ENCODE assay signal across 1 cellular context in the genomic region with DNA sequence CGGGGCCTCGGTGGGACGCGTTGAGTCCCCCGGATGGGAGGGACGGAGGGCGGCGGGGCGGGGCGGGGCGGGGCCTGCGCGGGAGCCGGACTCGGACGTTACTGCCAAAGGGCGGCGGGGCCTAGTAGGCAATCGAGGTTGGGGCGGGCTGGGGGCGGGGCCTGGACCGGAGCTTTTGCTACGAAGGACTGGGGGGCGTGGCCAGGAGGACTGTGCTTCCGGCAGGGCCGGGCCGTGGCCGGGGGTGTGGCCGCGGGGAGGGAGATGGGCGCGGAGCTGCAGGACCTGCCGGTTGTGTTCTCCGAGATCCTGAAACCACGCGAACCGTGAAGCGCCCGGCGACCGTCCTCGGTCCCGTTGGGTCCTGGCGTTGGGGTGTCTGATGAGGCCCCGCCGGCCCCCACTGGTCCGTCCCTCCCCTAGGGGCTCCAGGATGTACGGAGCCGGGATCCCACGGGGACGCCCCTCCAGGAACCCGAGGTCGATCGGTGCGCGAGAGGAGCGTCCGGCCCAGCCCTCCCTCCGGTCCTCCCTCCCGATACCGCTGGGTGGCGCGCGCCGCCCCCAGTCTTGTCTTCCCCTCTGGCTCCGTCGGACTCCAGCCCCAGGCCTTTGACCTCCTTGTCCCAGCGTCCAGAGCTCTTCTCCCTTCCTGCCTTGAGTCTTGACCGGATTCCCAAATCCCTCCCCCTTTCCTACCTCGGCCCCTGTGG.
TF ChIP-seq lines count a peak whose summit lies in the region.

No MANE protein-coding gene starts in this region.

TF ChIP-seq in Ishikawa, 13 proteins besides CTCF, POLR2A, EP300 and RAD21 (continued from another document):
- no peak for TF ChIP-seq REST (IDR thresholded peaks at IDR 0.05; ENCODE audit: low read depth)
- no peak for TF ChIP-seq CREB1 (IDR thresholded peaks at IDR 0.05; ENCODE audit: low read depth)
